Comparison of ENCODE assay signal across 2 cellular contexts in genomic region chr17:39590180-39590579, GRCh38. TPM values are rescaled to one million over a fixed set of nuclear protein-coding genes. Genes with fewer than 3 reads are reported as not detected.
"Had no signal": no experiment of that assay in that cellular context is flagged by ENCODE, and none has a peak within 500 bp of the region (broad histone marks: within the 10 kb centered on the region; RNA-seq: fewer than 3 reads in every experiment).

No MANE protein-coding gene starts in this region.

RNA-seq across cellular contexts. Expression of gene NEUROD2, which starts 17.5 kb away (rescaled TPM):
- total RNA-seq: G401, GM12878 had no signal
- polyA plus RNA-seq: GM12878 had no signal

RNA-seq across cellular contexts. Expression of gene PPP1R1B, which starts 36.6 kb away (rescaled TPM):
- total RNA-seq: GM12878 had no signal
